In the genomic region with DNA sequence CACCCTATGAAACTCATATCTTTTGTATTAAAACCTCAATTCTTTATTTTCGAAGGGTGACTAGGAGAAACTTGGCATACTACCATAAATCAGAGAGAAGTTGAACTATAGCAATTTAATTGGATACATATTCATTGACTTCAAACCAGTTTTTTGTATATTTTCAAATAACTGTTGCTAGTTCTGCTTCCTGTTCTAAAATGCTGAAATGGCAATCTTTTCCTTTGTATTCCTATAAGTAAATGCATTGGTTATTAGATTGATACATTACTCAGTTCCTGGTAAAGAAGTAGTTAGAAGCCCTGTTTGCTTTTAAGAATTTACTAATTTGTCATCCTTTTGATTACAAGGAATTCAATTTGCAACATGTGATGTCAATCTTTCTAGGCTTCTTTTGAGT, we compare ENCODE assay signal across 26 cellular contexts.
"Had no signal": no experiment of that assay in that cellular context is flagged by ENCODE, and none has a peak within 500 bp of the region (broad histone marks: within the 10 kb centered on the region; RNA-seq: fewer than 3 reads in every experiment).

No MANE protein-coding gene starts in this region.

- DNase-seq: colonic mucosa; effector CD8-positive, alpha-beta T cell; endodermal cell; foreskin melanocyte; hypothalamus; immature natural killer cell; left ventricle myocardium superior; lower lobe of right lung; natural killer cell; occipital lobe; ovary; posterior cingulate gyrus; psoas muscle; right cardiac atrium; spleen; stimulated activated CD4-positive, alpha-beta T cell treated with anti-CD3 and anti-CD28 coated beads, Interleukin-4, amount 100 ng/mL, for 4 hours; stimulated activated naive CD8-positive, alpha-beta T cell treated with anti-CD3 and anti-CD28 coated beads, Interleukin-15, Interleukin-2, amounts not matched to agents 100 U/mL and 50 U/mL, for 24 hours; substantia nigra; testis; tibial artery had no signal

- H3K4me1 ChIP-seq: colonic mucosa, lower lobe of right lung, psoas muscle, spleen, testis had no signal

- FAIRE-seq: keratinocyte had no signal

- H3K27ac Mint-ChIP-seq: dendritic cell treated with granulocyte-macrophage colony-stimulating factor and Interleukin-4, amounts not matched to agents 40 ng/mL and 50 ng/mL, for 4 days; endodermal cell; immature natural killer cell; natural killer cell; stimulated activated memory B cell treated with anti-CD40 and anti-IgM and Interleukin-4, amounts not matched to agents 10 μg/mL and 1 μg/mL and 100 μg/mL, for 72 hours; type B pancreatic cell had no signal

- H3K4me3 ChIP-seq: colonic mucosa, esophagus muscularis mucosa, lower lobe of right lung, ovary, psoas muscle, skin epidermis, spleen, testis, tibial artery had no signal

- H3K4me3 Mint-ChIP-seq: dendritic cell treated with granulocyte-macrophage colony-stimulating factor and Interleukin-4, amounts not matched to agents 40 ng/mL and 50 ng/mL, for 4 days; endodermal cell; immature natural killer cell; natural killer cell; stimulated activated memory B cell treated with anti-CD40 and anti-IgM and Interleukin-4, amounts not matched to agents 10 μg/mL and 1 μg/mL and 100 μg/mL, for 72 hours; type B pancreatic cell had no signal

- H3K4me1 Mint-ChIP-seq: immature natural killer cell; natural killer cell; stimulated activated memory B cell treated with anti-CD40 and anti-IgM and Interleukin-4, amounts not matched to agents 10 μg/mL and 1 μg/mL and 100 μg/mL, for 72 hours had no signal

- ATAC-seq: left ventricle myocardium superior; lower lobe of right lung; natural killer cell; psoas muscle; stimulated activated memory B cell treated with anti-CD40 and anti-IgM and Interleukin-4, amounts not matched to agents 10 μg/mL and 1 μg/mL and 100 μg/mL, for 72 hours; stimulated activated naive CD8-positive, alpha-beta T cell treated with anti-CD3 and anti-CD28 coated beads, Interleukin-15, Interleukin-2, amounts not matched to agents 100 U/mL and 50 U/mL, for 24 hours had no signal

- H3K36me3 Mint-ChIP-seq: natural killer cell, type B pancreatic cell had no signal

- H3K9me3 ChIP-seq: colonic mucosa, esophagus muscularis mucosa, lower lobe of right lung, ovary, psoas muscle, spleen, testis, tibial artery had no signal

- H3K27me3 Mint-ChIP-seq: dendritic cell treated with granulocyte-macrophage colony-stimulating factor and Interleukin-4, amounts not matched to agents 40 ng/mL and 50 ng/mL, for 4 days; stimulated activated memory B cell treated with anti-CD40 and anti-IgM and Interleukin-4, amounts not matched to agents 10 μg/mL and 1 μg/mL and 100 μg/mL, for 72 hours had no signal

- H3K27me3 ChIP-seq: colonic mucosa, esophagus muscularis mucosa, ovary, spleen, testis, tibial artery had no signal

- H3K27ac ChIP-seq: colonic mucosa, esophagus muscularis mucosa, lower lobe of right lung, ovary, psoas muscle, spleen, testis, tibial artery had no signal

- H3K9me3 Mint-ChIP-seq: dendritic cell treated with granulocyte-macrophage colony-stimulating factor and Interleukin-4, amounts not matched to agents 40 ng/mL and 50 ng/mL, for 4 days; endodermal cell; immature natural killer cell; natural killer cell; stimulated activated memory B cell treated with anti-CD40 and anti-IgM and Interleukin-4, amounts not matched to agents 10 μg/mL and 1 μg/mL and 100 μg/mL, for 72 hours; type B pancreatic cell had no signal

- H3K36me3 ChIP-seq: colonic mucosa, lower lobe of right lung, ovary, tibial artery had no signal
